ENCODE assay signal across 8 cellular contexts in the genomic region with DNA sequence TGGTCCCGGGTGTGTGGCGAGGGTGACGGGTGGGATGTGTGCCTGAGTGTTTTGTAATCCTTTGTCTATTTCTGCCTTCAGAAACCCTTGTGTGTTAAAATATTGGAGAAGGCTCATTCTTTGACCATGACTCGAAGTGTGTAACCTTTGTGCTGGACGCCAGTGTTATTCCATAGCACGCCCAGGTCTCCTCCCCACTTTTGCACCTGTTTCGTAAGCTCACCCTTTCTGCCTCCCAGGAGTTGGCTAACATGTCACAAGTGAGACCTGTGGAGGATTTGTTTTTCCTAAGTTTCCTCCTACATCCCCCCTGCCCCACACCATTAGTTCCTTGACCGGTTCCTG. TPM values are rescaled to one million over a fixed set of nuclear protein-coding genes. Genes with fewer than 3 reads are reported as not detected.
DNase-seq lines count a peak whose midpoint lies in the region; ATAC-seq and TF ChIP-seq lines count a peak whose summit lies in the region.

No MANE protein-coding gene starts in this region.

- peaks cover 49% of the 10 kb centered on the region for H3K36me3 Mint-ChIP-seq in CD4-positive, CD25-positive, alpha-beta regulatory T cell
- H3K36me3 Mint-ChIP-seq in T-cell = peaks cover 36% of the 10 kb centered on the region

- H3K9ac ChIP-seq in neural cell (ENCODE audit: low read length) = peak overlapping the region; percentile 92

- H3K4me3 ChIP-seq in CD4-positive, CD25-positive, alpha-beta regulatory T cell (ENCODE audit: low read depth, low read length) = peak overlapping the region; percentile 92
- peak overlapping the region; percentile 94 for H3K4me3 ChIP-seq in fibroblast of mammary gland (ENCODE audit: control insufficient read depth, low read depth, low read length)
- H3K4me3 ChIP-seq in neural cell (ENCODE audit: low read length) = peak overlapping the region; percentile 87

- H3K36me3 ChIP-seq in CD4-positive, CD25-positive, alpha-beta regulatory T cell (ENCODE audit: control insufficient read depth, insufficient read depth, low read length) = peaks cover 21% of the 10 kb centered on the region
- H3K36me3 ChIP-seq in neural cell (ENCODE audit: insufficient read depth, low read length) = peaks cover 7% of the 10 kb centered on the region

- no peak for TF ChIP-seq RAD21 in neural cell (conservative IDR thresholded peaks at IDR 0.05)

- in situ Hi-C loops in GM13976 (cut with MboI; ENCODE audit: low sequenced_read_pairs, unreplicated experiment) = no loop called here

- H3K4me1 Mint-ChIP-seq in CD4-positive, CD25-positive, alpha-beta regulatory T cell = peaks cover 47 to 83% (median 59%) of the 10 kb centered on the region in 4 donors
- peaks cover 68 to 81% (median 71%) of the 10 kb centered on the region in 3 donors for H3K4me1 Mint-ChIP-seq in T-cell

- peak overlapping the region; percentile 98 to 100 (median 99) for H3K27ac Mint-ChIP-seq in CD4-positive, CD25-positive, alpha-beta regulatory T cell
- peak overlapping the region; percentile 100 for H3K27ac Mint-ChIP-seq in T-cell

- peaks cover 46% of the 10 kb centered on the region for H3K79me2 ChIP-seq in neural cell (replicated peaks; ENCODE audit: insufficient read depth, low read length)

- H3K4me1 ChIP-seq in CD4-positive, CD25-positive, alpha-beta regulatory T cell (ENCODE audit: control insufficient read depth, insufficient read depth, low read length, poor library complexity, severe bottlenecking) = peaks cover 46% of the 10 kb centered on the region

- TF ChIP-seq EP300 in neural cell (conservative IDR thresholded peaks at IDR 0.05; ENCODE audit: poor library complexity, severe bottlenecking) = no peak

- H3F3A ChIP-seq in neural cell (ENCODE audit: insufficient read depth, low read length, poor library complexity, severe bottlenecking) = no peaks in the 10 kb centered on the region

- no peak for TF ChIP-seq CTCF in fibroblast of mammary gland (conservative IDR thresholded peaks at IDR 0.05; ENCODE audit: control insufficient read depth, insufficient read depth, low read depth, low read length)
- TF ChIP-seq CTCF in neural cell (IDR thresholded peaks at IDR 0.05; ENCODE audit: poor library complexity, severe bottlenecking) = no peak
- no peak for TF ChIP-seq CTCF in GM13976 (IDR thresholded peaks at IDR 0.05; ENCODE audit: borderline replicate concordance, control extremely low read depth, extremely low read depth, insufficient read depth, missing control alignments)

- no peaks in the 10 kb centered on the region for H3K9me3 ChIP-seq in CD4-positive, CD25-positive, alpha-beta regulatory T cell (ENCODE audit: control insufficient read depth in 2 of 2, low read length in 2 of 2)
- H3K9me3 ChIP-seq in neural cell (ENCODE audit: low read length) = no peaks in the 10 kb centered on the region

- H3K27me3 ChIP-seq in CD4-positive, CD25-positive, alpha-beta regulatory T cell (ENCODE audit: control insufficient read depth, insufficient read depth, low read length) = no peaks in the 10 kb centered on the region
- no peaks in the 10 kb centered on the region for H3K27me3 ChIP-seq in neural cell (ENCODE audit: insufficient read depth, low read depth, low read length)

- no peaks in the 10 kb centered on the region for H3K9me3 Mint-ChIP-seq in CD4-positive, CD25-positive, alpha-beta regulatory T cell
- H3K9me3 Mint-ChIP-seq in T-cell = no peaks in the 10 kb centered on the region

- CTCF ChIA-PET in T-cell (lab: Charles Lee) = interaction anchor here (0.5 to 3.5 kb wide), 10 partner anchors 9 to 89 kb away, joined by 3 to 37 read pairs (median 4); a partner anchor contains a TSS

- POLR2A ChIA-PET in T-cell (lab: Charles Lee) = interaction anchor here (0.6 to 3.8 kb wide), 16 partner anchors 9 to 1326 kb away, joined by 3 to 41 read pairs (median 4); a partner anchor contains a TSS

- H3K9me2 ChIP-seq in neural cell (ENCODE audit: insufficient read depth, low read length) = no peaks in the 10 kb centered on the region

- peak overlapping the region; percentile 61 for H3K4me2 ChIP-seq in neural cell (ENCODE audit: low read length)

- peak overlapping the region; percentile 93 for H3K27ac ChIP-seq in CD4-positive, CD25-positive, alpha-beta regulatory T cell (ENCODE audit: insufficient read depth, low read length, poor library complexity, severe bottlenecking)
- peak overlapping the region; percentile 91 for H3K27ac ChIP-seq in neural cell (ENCODE audit: low read length)

- H3K4me3 Mint-ChIP-seq in CD4-positive, CD25-positive, alpha-beta regulatory T cell = peak overlapping the region; percentile 99 to 100 (median 100)
- H3K4me3 Mint-ChIP-seq in T-cell = peak overlapping the region; percentile 100

- no peaks in the 10 kb centered on the region for H3K27me3 Mint-ChIP-seq in CD4-positive, CD25-positive, alpha-beta regulatory T cell
- no peaks in the 10 kb centered on the region for H3K27me3 Mint-ChIP-seq in T-cell

- no peak for DNase-seq in CD4-positive, CD25-positive, alpha-beta regulatory T cell
- peak in 1 of 34 experiments; percentile 8 for DNase-seq in T-cell
- DNase-seq in fibroblast of mammary gland (ENCODE audit: low read depth) = peak; percentile 63
- no peak for DNase-seq in GM13976 (ENCODE audit: low spot score)
- DNase-seq in foreskin melanocyte = no peak

- peak in 1 of 2 donors; percentile 15 for ATAC-seq in CD4-positive, CD25-positive, alpha-beta regulatory T cell (ENCODE audit: low read depth in 2 of 2)
- peak; percentile 3 for ATAC-seq in GM19328 (IDR thresholded peaks at IDR 0.05; ENCODE audit: unreplicated experiment)
- ATAC-seq in HG03565 (IDR thresholded peaks at IDR 0.05; ENCODE audit: unreplicated experiment) = peak; percentile 3
- peak; percentile 4 to 30 (median 18) for ATAC-seq in T-cell (replicated peaks in 1 of 4)

- H2AFZ ChIP-seq in neural cell (ENCODE audit: low read depth, low read length) = peak overlapping the region; percentile 79

- H4K20me1 ChIP-seq in neural cell (ENCODE audit: insufficient read depth) = no peaks in the 10 kb centered on the region

TF ChIP-seq in neural cell, 6 proteins besides CTCF, POLR2A, EP300 and RAD21:
- TF ChIP-seq POLR2AphosphoS5 (IDR thresholded peaks at IDR 0.05) = no peak
TF ChIP-seq in neural cell: peak in this region for 0.

RNA-seq across cellular contexts. Expression of a gene that starts 0.4 kb away (rescaled TPM):
- 15.3 TPM for total RNA-seq in CD4-positive, CD25-positive, alpha-beta regulatory T cell
- polyA plus RNA-seq in CD4-positive, CD25-positive, alpha-beta regulatory T cell = 10 to 100 TPM; 19.5 to 23.2 (median 21.8) TPM
- total RNA-seq in T-cell = 10 to 100 TPM; 15.3 to 30.8 (median 27.4) TPM
- 29.6 and 35.0 TPM in 2 replicates for polyA plus RNA-seq in neural cell
- polyA minus RNA-seq in neural cell = 39.2 and 49.4 TPM in 2 replicates

RNA-seq across cellular contexts. Expression of a gene that starts 0.6 kb away (rescaled TPM):
- 162 TPM for total RNA-seq in CD4-positive, CD25-positive, alpha-beta regulatory T cell
- polyA plus RNA-seq in CD4-positive, CD25-positive, alpha-beta regulatory T cell = 10 to 100 TPM; 18.2 to 22.7 (median 19.4) TPM
- 100 to 1,000 TPM; 130 to 177 (median 152) TPM for total RNA-seq in T-cell
- polyA plus RNA-seq in neural cell = 191 and 204 TPM in 2 replicates
- polyA minus RNA-seq in neural cell = 154 and 192 TPM in 2 replicates

RNA-seq across cellular contexts. Expression of a gene that starts 42.2 kb away (rescaled TPM):
- total RNA-seq in CD4-positive, CD25-positive, alpha-beta regulatory T cell = 63.8 TPM
- polyA plus RNA-seq in CD4-positive, CD25-positive, alpha-beta regulatory T cell = 10 to 100 TPM; 17.7 to 35.8 (median 22.4) TPM
- total RNA-seq in T-cell = 10 to 100 TPM; 64.1 to 71.7 (median 67.1) TPM
- polyA plus RNA-seq in neural cell = 82.7 and 85.6 TPM in 2 replicates
- 117 TPM in 2 replicates for polyA minus RNA-seq in neural cell
